ENCODE assay signal across 9 cellular contexts in genomic region chr2:187115627-187116026, GRCh38.
"Had no signal": no experiment of that assay in that cellular context is flagged by ENCODE, and none has a peak within 500 bp of the region (broad histone marks: within the 10 kb centered on the region; RNA-seq: fewer than 3 reads in every experiment).

No MANE protein-coding gene starts in this region.

- H3K4me3 Mint-ChIP-seq: H9 had no signal

- H2AFZ ChIP-seq: GM23248 had no signal

- FAIRE-seq: H54, HTR-8/SVneo, K562 had no signal

- H3K4me3 ChIP-seq: GM23248, K562 had no signal

- ATAC-seq: K562 had no signal

- H3K9me3 Mint-ChIP-seq: H9 had no signal

- H3K27ac Mint-ChIP-seq: H9 had no signal

- H3K27ac ChIP-seq: GM23248 had no signal

- DNase-seq: GM23248, GOT3, H9, HCEC 1CT, IMR-90, KG1 had no signal

- H3K9ac ChIP-seq: GM23248 had no signal
